In the genomic region with DNA sequence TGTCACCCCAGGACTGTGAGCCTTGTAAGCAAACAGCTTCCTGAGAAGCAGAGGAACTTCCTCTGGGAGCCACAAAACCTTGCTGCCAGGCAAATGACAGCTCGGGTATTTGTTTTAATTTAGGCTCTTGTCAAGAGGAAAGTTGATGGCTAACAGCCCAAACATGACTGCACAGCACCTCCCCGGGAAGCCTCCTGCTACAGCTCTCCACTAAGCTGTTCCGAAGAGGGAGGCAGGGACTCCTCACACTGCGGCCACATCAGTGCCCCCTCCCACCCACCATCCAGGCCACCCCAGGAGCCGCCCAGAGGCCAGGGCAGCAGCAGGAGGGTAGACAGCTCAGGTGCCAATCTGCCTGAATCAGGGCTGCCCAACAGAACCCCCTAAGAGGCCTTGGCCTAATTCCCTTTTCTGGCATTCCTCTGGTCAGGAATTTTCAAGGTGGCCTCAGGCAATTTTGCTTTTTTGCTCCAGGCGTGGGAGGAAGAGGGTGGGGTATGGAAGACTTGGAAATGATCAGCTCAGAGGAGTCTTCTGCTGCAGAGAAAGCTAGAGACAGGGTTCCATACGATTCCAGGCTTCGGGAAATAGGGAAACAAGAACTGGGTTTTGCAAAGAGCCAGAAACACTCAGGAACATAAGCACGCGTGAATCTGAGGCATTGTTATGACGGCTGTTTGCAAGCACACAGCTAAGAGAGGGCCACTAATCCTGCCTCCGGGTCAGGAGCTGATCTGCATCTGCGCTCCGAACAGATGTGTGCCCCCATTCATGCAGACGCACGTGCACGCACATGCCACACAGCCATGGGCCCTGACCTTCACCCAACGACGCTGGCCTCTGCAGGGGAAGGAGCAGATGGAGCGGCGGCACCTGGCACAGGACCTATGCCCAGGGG, we compare ENCODE assay signal across 10 cellular contexts. TPM values are rescaled to one million over a fixed set of nuclear protein-coding genes. Genes with fewer than 3 reads are reported as not detected.
A peak's percentile ranks its signal among the peaks of the same experiment; 100 is the strongest.
DNase-seq lines count a peak whose midpoint lies in the region; ATAC-seq, FAIRE-seq and TF ChIP-seq lines count a peak whose summit lies in the region.
"Had no signal": no experiment of that assay in that cellular context is flagged by ENCODE, and none has a peak within 500 bp of the region (broad histone marks: within the 10 kb centered on the region; RNA-seq: fewer than 3 reads in every experiment).

No MANE protein-coding gene starts in this region.

- POLR2A ChIA-PET in CD4-positive, alpha-beta memory T cell (lab: Charles Lee; ENCODE audit: partially characterized antibody), result interaction anchor here (1.4 kb wide), 1 partner anchor 33 kb away, joined by 6 read pairs; no protein-coding TSS in a partner anchor

- no peaks in the 10 kb centered on the region for H3K27me3 ChIP-seq in CD4-positive, alpha-beta memory T cell (ENCODE audit: insufficient read depth, low read length)
- no peaks in the 10 kb centered on the region for H3K27me3 ChIP-seq in MG63
- peaks cover 0 to 5% of the 10 kb centered on the region in 2 donors for H3K27me3 ChIP-seq in muscle layer of colon (ENCODE audit: control insufficient read depth in 1 of 2, insufficient read depth in 2 of 2, low read length in 2 of 2)
- H3K27me3 ChIP-seq: upper lobe of left lung had no signal

- ATAC-seq in GM19324 (IDR thresholded peaks at IDR 0.05; ENCODE audit: low FRiP score, unreplicated experiment), result no peak
- ATAC-seq: activated naive CD4-positive, alpha-beta T cell treated with anti-CD3 and anti-CD28 coated beads, Interleukin-2, amount 50 U/mL, for 72 hours had no signal

- H3K27ac ChIP-seq in CD4-positive, alpha-beta memory T cell (ENCODE audit: low read depth, low read length), result no peak overlapping the region
- H3K27ac ChIP-seq in muscle layer of colon (ENCODE audit: low read depth, low read length), result peak overlapping the region; percentile 17

- CTCF ChIA-PET in CD4-positive, alpha-beta memory T cell (lab: Charles Lee; ENCODE audit: partially characterized antibody), result interaction anchor here (0.6 to 2.0 kb wide), 4 partner anchors 10 to 1033 kb away, joined by 3 to 7 read pairs (median 4); no protein-coding TSS in a partner anchor

- H3K4me1 Mint-ChIP-seq in CD4-positive, alpha-beta memory T cell, result peaks cover 3 to 35% (median 13%) of the 10 kb centered on the region in 4 donors
- H3K4me1 Mint-ChIP-seq in chondrocyte (ENCODE audit: low read depth), result peaks cover 46% of the 10 kb centered on the region

- peak; percentile 20 for TF ChIP-seq CTCF in chondrocyte (IDR thresholded peaks at IDR 0.05)

- no peaks in the 10 kb centered on the region for H3K36me3 ChIP-seq in CD4-positive, alpha-beta memory T cell (ENCODE audit: insufficient read depth, low read length)
- no peaks in the 10 kb centered on the region for H3K36me3 ChIP-seq in MG63
- H3K36me3 ChIP-seq in muscle layer of colon (ENCODE audit: insufficient read depth, low read length), result no peaks in the 10 kb centered on the region
- H3K36me3 ChIP-seq: upper lobe of left lung had no signal

- peak overlapping the region in 1 of 7 donors; percentile 46 for H3K27ac Mint-ChIP-seq in CD4-positive, alpha-beta memory T cell
- peak overlapping the region; percentile 76 for H3K27ac Mint-ChIP-seq in chondrocyte (ENCODE audit: unreplicated experiment)
- H3K27ac Mint-ChIP-seq: activated naive CD4-positive, alpha-beta T cell treated with anti-CD3 and anti-CD28 coated beads, Interleukin-2, amount 50 U/mL, for 72 hours had no signal

- peak overlapping the region in 5 of 8 donors; percentile 10 to 75 (median 60) for H3K4me3 Mint-ChIP-seq in CD4-positive, alpha-beta memory T cell
- peak overlapping the region; percentile 81 for H3K4me3 Mint-ChIP-seq in chondrocyte (ENCODE audit: unreplicated experiment)

- no peaks in the 10 kb centered on the region for H3K27me3 Mint-ChIP-seq in CD4-positive, alpha-beta memory T cell
- H3K27me3 Mint-ChIP-seq in chondrocyte (ENCODE audit: low read depth), result no peaks in the 10 kb centered on the region

- no peak for FAIRE-seq in urothelium cell line (lab: Jason Lieb, UNC)

- peaks cover 0 to 2% (median 0%) of the 10 kb centered on the region in 8 donors for H3K9me3 Mint-ChIP-seq in CD4-positive, alpha-beta memory T cell
- H3K9me3 Mint-ChIP-seq in chondrocyte (ENCODE audit: low read depth), result no peaks in the 10 kb centered on the region
- H3K9me3 Mint-ChIP-seq: activated naive CD4-positive, alpha-beta T cell treated with anti-CD3 and anti-CD28 coated beads, Interleukin-2, amount 50 U/mL, for 72 hours had no signal

- H3K9ac ChIP-seq in muscle layer of colon (ENCODE audit: low read length), result no peak overlapping the region

- no peaks in the 10 kb centered on the region for H3K9me3 ChIP-seq in CD4-positive, alpha-beta memory T cell (ENCODE audit: control insufficient read depth in 1 of 2, low read length in 2 of 2)
- H3K9me3 ChIP-seq in MG63 (no peaks in the 10 kb centered on the region), muscle layer of colon (ENCODE audit: low read length) (no peaks in the 10 kb centered on the region)
- H3K9me3 ChIP-seq: upper lobe of left lung had no signal

- no peaks in the 10 kb centered on the region for H3K36me3 Mint-ChIP-seq in CD4-positive, alpha-beta memory T cell
- H3K36me3 Mint-ChIP-seq in chondrocyte (ENCODE audit: low read depth), result peaks cover 4% of the 10 kb centered on the region
- H3K36me3 Mint-ChIP-seq: activated naive CD4-positive, alpha-beta T cell treated with anti-CD3 and anti-CD28 coated beads, Interleukin-2, amount 50 U/mL, for 72 hours had no signal

- H3K4me1 ChIP-seq in CD4-positive, alpha-beta memory T cell (ENCODE audit: insufficient read depth, low read length), result peaks cover 10% of the 10 kb centered on the region
- H3K4me1 ChIP-seq in muscle layer of colon (ENCODE audit: insufficient read depth, low read length), result peaks cover 22% of the 10 kb centered on the region

- intact Hi-C loops in CD4-positive, alpha-beta memory T cell (cut with micrococcal nuclease), result no loop called here

- no peak overlapping the region for H3K4me3 ChIP-seq in CD4-positive, alpha-beta memory T cell (ENCODE audit: low read length in 2 of 2)
- H3K4me3 ChIP-seq in MG63 (no peak overlapping the region), muscle layer of colon (ENCODE audit: low read depth in 1 of 2, low read length in 2 of 2) (no peak overlapping the region)

- no peak for DNase-seq in CD4-positive, alpha-beta memory T cell
- DNase-seq in MG63, result peak; percentile 74
- no peak for DNase-seq in chondrocyte (ENCODE audit: low spot score)
- no peak for DNase-seq in urothelium cell line (ENCODE audit: low spot score)
- DNase-seq in NCI-H1105 (lab: John Stamatoyannopoulos, UW), result no peak
- no peak for DNase-seq in SKM-1 treated with dmso at 0.1 percent for 144 hours (lab: John Stamatoyannopoulos, UW; ENCODE audit: unreplicated experiment)
- DNase-seq: upper lobe of left lung had no signal

RNA-seq across cellular contexts. Expression of gene ABR, which starts 2.4 kb away (rescaled TPM):
- 100 to 1,000 TPM; 139 to 157 TPM for total RNA-seq in CD4-positive, alpha-beta memory T cell
- 10 to 100 TPM in 1 of 2 donors, 1 to 10 TPM in 1; 7.2 to 33.4 TPM for polyA plus RNA-seq in CD4-positive, alpha-beta memory T cell
- 7.3 and 24.0 TPM in 2 replicates for total RNA-seq in MG63 (2014; rRNA removed; shearing (Covaris generic); ENCODE audit: low replicate concordance)
- total RNA-seq in chondrocyte, result 114 to 129 TPM (median 119 TPM) in 3 replicates
